Comparison of ENCODE assay signal across 2 cellular contexts in genomic region chr12:50151047-50151687, GRCh38.
TF ChIP-seq lines count a peak whose summit lies in the region.

No MANE protein-coding gene starts in this region.

TF ChIP-seq in IMR-90, 13 proteins besides CTCF, POLR2A, EP300 and RAD21:
- TF ChIP-seq CHD1 (IDR thresholded peaks at IDR 0.05; ENCODE audit: low read depth, low read length), result no peak

TF ChIP-seq in K562, 482 proteins besides CTCF, POLR2A, EP300 and RAD21:
- TF ChIP-seq SUPT5H (IDR thresholded peaks at IDR 0.05) (no peak), HMBOX1 (IDR thresholded peaks at IDR 0.05) (peak; percentile 71; the same call in 1 of the 2 replicates)
